Comparison of ENCODE assay signal across 9 cellular contexts in genomic region chr12:632102-632696, GRCh38. TPM values are rescaled to one million over a fixed set of nuclear protein-coding genes. Genes with fewer than 3 reads are reported as not detected.
A peak's percentile ranks its signal among the peaks of the same experiment; 100 is the strongest.
DNase-seq lines count a peak whose midpoint lies in the region; ATAC-seq and TF ChIP-seq lines count a peak whose summit lies in the region.
"Had no signal": no experiment of that assay in that cellular context is flagged by ENCODE, and none has a peak within 500 bp of the region (broad histone marks: within the 10 kb centered on the region; RNA-seq: fewer than 3 reads in every experiment).

No MANE protein-coding gene starts in this region.

- WGBS in stomach, 5 donors, result 12 to 24% (median 17%) methylated on average over 7 of the region's 7 CpGs

- H3K27me3 ChIP-seq in HL-60 (ENCODE audit: insufficient read depth, poor library complexity, severe bottlenecking), result no peaks in the 10 kb centered on the region
- H3K27me3 ChIP-seq in stomach, result no peaks in the 10 kb centered on the region

- peaks cover 15 to 47% (median 22%) of the 10 kb centered on the region in 4 donors for H3K4me1 ChIP-seq in stomach

- peak overlapping the region; percentile 40 for H3K27ac ChIP-seq in HL-60 (replicated peaks)
- H3K27ac ChIP-seq in stomach, result peak overlapping the region in 4 of 5 donors; percentile 54 to 90 (median 70)

- H3K4me3 ChIP-seq in HL-60 (replicated peaks; ENCODE audit: insufficient read depth, low read length), result no peak overlapping the region
- no peak overlapping the region for H3K4me3 ChIP-seq in stomach

- TF ChIP-seq EP300 in stomach (IDR thresholded peaks at IDR 0.05), result no peak

- intact Hi-C loops in stomach (cut with DNase I; ENCODE audit: low total_unique reads), result loop anchor here (10.0 kb wide), 1 partner anchor 57 kb away; no protein-coding TSS in a partner anchor

- ATAC-seq in HG02571 (IDR thresholded peaks at IDR 0.05; ENCODE audit: unreplicated experiment) (no peak), HG03135 (IDR thresholded peaks at IDR 0.05; ENCODE audit: unreplicated experiment) (no peak)

- DNase-seq in AG08396 (ENCODE audit: low spot score), result peak; percentile 87
- DNase-seq in HL-60 (ENCODE audit: low read depth in 1 of 2, low spot score in 1 of 2), result no peak
- DNase-seq in amniotic stem cell (lab: John Stamatoyannopoulos, UW), result peak; percentile 63
- DNase-seq in iPS-NIHi11 (ENCODE audit: low spot score), result peak; percentile 46
- peak; percentile 42 for DNase-seq in stomach
- no peak for DNase-seq in NCI-H2107 treated with DMSO at 0.1 percent for 48 hours (lab: John Stamatoyannopoulos, UW; ENCODE audit: unreplicated experiment)

- TF ChIP-seq POLR2A in stomach (IDR thresholded peaks at IDR 0.05), result no peak

- no peaks in the 10 kb centered on the region for H3K36me3 ChIP-seq in stomach

- TF ChIP-seq CTCF in HL-60 (IDR thresholded peaks at IDR 0.05; ENCODE audit: insufficient read depth, low read length), result no peak
- TF ChIP-seq CTCF in stomach (IDR thresholded peaks at IDR 0.05), result no peak

- no peaks in the 10 kb centered on the region for H3K9me3 ChIP-seq in stomach

RNA-seq across cellular contexts. Expression of gene NINJ2, which starts 31.0 kb away (rescaled TPM):
- total RNA-seq in stomach, result 10 to 100 TPM in 1 of 5 donors, 1 to 10 TPM in 1, not detected in 3; 2.2 to 26.2 TPM
- polyA plus RNA-seq in stomach, result 1 to 10 TPM; 2.0 to 5.2 (median 5.0) TPM
- polyA plus RNA-seq: neural cell had no signal

Comparison
In these comparisons a context has a peak if more than half of its experiments do, and no peak if none do; other contexts are left out.
1. DNase-seq: peak in AG08396 (single experiment), amniotic stem cell (single experiment), iPS-NIHi11 (single experiment) and stomach (single experiment); none in HL-60 (0 of 2) and NCI-H2107 treated with DMSO at 0.1 percent for 48 hours (single experiment).